Comparison of ENCODE assay signal across 41 cellular contexts in the genomic region with DNA sequence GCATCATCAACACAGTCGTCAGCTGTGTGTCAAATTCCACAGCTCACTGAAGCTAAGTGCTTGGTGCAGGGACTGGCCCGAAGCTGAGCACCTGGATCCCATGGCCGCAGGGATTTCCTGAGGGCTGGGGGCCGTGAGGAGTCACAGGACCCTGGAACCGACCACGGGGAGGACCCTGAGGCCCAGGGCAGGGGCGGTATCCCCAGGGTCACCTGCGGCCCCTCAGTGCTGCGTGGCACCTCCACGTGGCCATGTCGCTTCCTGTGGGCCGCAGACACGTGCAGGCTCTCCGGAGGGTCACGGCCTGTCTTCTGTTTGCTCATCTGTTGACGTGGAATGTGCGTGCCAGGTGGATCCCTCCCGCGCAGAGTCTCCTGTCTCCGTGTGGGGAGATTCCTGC. TPM values are rescaled to one million over a fixed set of nuclear protein-coding genes. Genes with fewer than 3 reads are reported as not detected.
"Had no signal": no experiment of that assay in that cellular context is flagged by ENCODE, and none has a peak within 500 bp of the region (broad histone marks: within the 10 kb centered on the region; RNA-seq: fewer than 3 reads in every experiment).

No MANE protein-coding gene starts in this region.

- DNase-seq: activated effector memory CD4-positive, alpha-beta T cell treated with anti-CD3 and anti-CD28 coated beads, Interleukin-2, amount 50 U/mL, for 16 hours; activated effector memory CD4-positive, alpha-beta T cell treated with Interleukin-2 at 50 U/mL for 16 hours; activated gamma-delta T cell; activated gamma-delta T cell treated with Interleukin-2 at 50 U/mL for 16 hours; activated naive CD4-positive, alpha-beta T cell; activated naive CD4-positive, alpha-beta T cell treated with anti-CD3 and anti-CD28 coated beads for 36 hours; activated naive CD4-positive, alpha-beta T cell treated with anti-CD3 and anti-CD28 coated beads, Interleukin-2, amount 10 ng/mL, durations not matched to agents 7 days and 5 days; activated naive CD4-positive, alpha-beta T cell treated with anti-CD3 and anti-CD28 coated beads, Interleukin-2, amount 50 U/mL, for 16 hours; activated naive CD4-positive, alpha-beta T cell treated with Interleukin-2 at 50 U/mL for 16 hours; activated naive CD8-positive, alpha-beta T cell treated with anti-CD3 and anti-CD28 coated beads for 36 hours; activated naive CD8-positive, alpha-beta T cell treated with anti-CD3 and anti-CD28 coated beads, Interleukin-2, amount 10 ng/mL, durations not matched to agents 7 days and 5 days; activated naive CD8-positive, alpha-beta T cell treated with anti-CD3 and anti-CD28 coated beads, Interleukin-2, amount 50 U/mL, for 24 hours; activated T-cell treated with anti-CD3 and anti-CD28 coated beads for 4 hours; activated T-cell treated with anti-CD3 and anti-CD28 coated beads, Interleukin-2, amount 50 U/mL, for 1 hour; activated T-cell treated with anti-CD3 and anti-CD28 coated beads, Interleukin-2, amount 50 U/mL, for 24 hours; activated T-cell treated with anti-CD3 and anti-CD28 coated beads, Interleukin-2, amount 50 U/mL, for 4 hours; activated T-cell treated with anti-CD3 and anti-CD28 coated beads, Interleukin-2, amount 50 U/mL, for 48 hours; adrenal gland; amniotic stem cell; amygdala; anterior cingulate cortex; body of pancreas; brain microvascular endothelial cell; caudate nucleus; central memory CD4-positive, alpha-beta T cell had no signal

- H3K9me3 ChIP-seq: adrenal gland, ascending aorta, body of pancreas, breast epithelium had no signal

- H3K27ac Mint-ChIP-seq: activated naive CD4-positive, alpha-beta T cell treated with anti-CD3 and anti-CD28 coated beads for 36 hours; activated naive CD4-positive, alpha-beta T cell treated with anti-CD3 and anti-CD28 coated beads, Interleukin-2, amount 10 ng/mL, durations not matched to agents 7 days and 5 days; activated naive CD4-positive, alpha-beta T cell treated with anti-CD3 and anti-CD28 coated beads, Interleukin-2, amount 50 U/mL, for 24 hours; activated naive CD8-positive, alpha-beta T cell; activated naive CD8-positive, alpha-beta T cell treated with anti-CD3 and anti-CD28 coated beads for 36 hours; activated naive CD8-positive, alpha-beta T cell treated with anti-CD3 and anti-CD28 coated beads, Interleukin-2, amount 10 ng/mL, durations not matched to agents 7 days and 5 days; activated naive CD8-positive, alpha-beta T cell treated with anti-CD3 and anti-CD28 coated beads, Interleukin-2, amount 50 U/mL, for 24 hours; activated T-cell treated with anti-CD3 and anti-CD28 coated beads, Interleukin-2, amount 50 U/mL, for 24 hours; activated T-helper 1 cell treated with anti-CD3 and anti-CD28 coated beads, Interleukin-12 subunit alpha, Interleukin-12 subunit beta, Interleukin-2, Interleukin-4 antibody, amounts not matched to agents 30 ng/mL and 10 ng/mL and 1 ng/mL, durations not matched to agents 14 hours and 24 hours and 36 hours; activated T-helper 17 cell treated with anti-CD3 and anti-CD28 coated beads, Interleukin-2, amount 50 U/mL, for 72 hours; activated T-helper 2 cell treated with anti-CD3 and anti-CD28 coated beads, Interferon-gamma antibody, Interleukin-2, Interleukin-4, amounts not matched to agents 10 μg/mL and 5 μg/mL and 100 μg/mL, durations not matched to agents 14 hours and 24 hours and 36 hours; brain had no signal

- H3K36me3 Mint-ChIP-seq: activated naive CD4-positive, alpha-beta T cell treated with anti-CD3 and anti-CD28 coated beads, Interleukin-2, amount 10 ng/mL, durations not matched to agents 7 days and 5 days; activated naive CD4-positive, alpha-beta T cell treated with anti-CD3 and anti-CD28 coated beads, Interleukin-2, amount 50 U/mL, for 24 hours; activated naive CD4-positive, alpha-beta T cell treated with anti-CD3 and anti-CD28 coated beads, Interleukin-2, amount 50 U/mL, for 72 hours; activated naive CD8-positive, alpha-beta T cell; activated naive CD8-positive, alpha-beta T cell treated with anti-CD3 and anti-CD28 coated beads for 36 hours; activated naive CD8-positive, alpha-beta T cell treated with anti-CD3 and anti-CD28 coated beads, Interleukin-2, amount 10 ng/mL, durations not matched to agents 7 days and 5 days had no signal

- H3K27me3 Mint-ChIP-seq: activated naive CD4-positive, alpha-beta T cell treated with anti-CD3 and anti-CD28 coated beads, Interleukin-2, amount 10 ng/mL, durations not matched to agents 7 days and 5 days; activated naive CD4-positive, alpha-beta T cell treated with anti-CD3 and anti-CD28 coated beads, Interleukin-2, amount 50 U/mL, for 24 hours; activated naive CD8-positive, alpha-beta T cell; activated naive CD8-positive, alpha-beta T cell treated with anti-CD3 and anti-CD28 coated beads for 36 hours; activated naive CD8-positive, alpha-beta T cell treated with anti-CD3 and anti-CD28 coated beads, Interleukin-2, amount 10 ng/mL, durations not matched to agents 7 days and 5 days; activated naive CD8-positive, alpha-beta T cell treated with anti-CD3 and anti-CD28 coated beads, Interleukin-2, amount 50 U/mL, for 24 hours; activated T-cell treated with anti-CD3 and anti-CD28 coated beads, Interleukin-2, amount 50 U/mL, for 24 hours; activated T-helper 17 cell treated with anti-CD3 and anti-CD28 coated beads, Interleukin-2, amount 50 U/mL, for 72 hours; central memory CD8-positive, alpha-beta T cell had no signal

- H3K9me3 Mint-ChIP-seq: activated naive CD4-positive, alpha-beta T cell treated with anti-CD3 and anti-CD28 coated beads for 36 hours; activated naive CD4-positive, alpha-beta T cell treated with anti-CD3 and anti-CD28 coated beads, Interleukin-2, amount 10 ng/mL, durations not matched to agents 7 days and 5 days; activated naive CD4-positive, alpha-beta T cell treated with anti-CD3 and anti-CD28 coated beads, Interleukin-2, amount 50 U/mL, for 24 hours; activated naive CD4-positive, alpha-beta T cell treated with anti-CD3 and anti-CD28 coated beads, Interleukin-2, amount 50 U/mL, for 72 hours; activated naive CD8-positive, alpha-beta T cell treated with anti-CD3 and anti-CD28 coated beads for 36 hours; activated naive CD8-positive, alpha-beta T cell treated with anti-CD3 and anti-CD28 coated beads, Interleukin-2, amount 10 ng/mL, durations not matched to agents 7 days and 5 days; activated naive CD8-positive, alpha-beta T cell treated with anti-CD3 and anti-CD28 coated beads, Interleukin-2, amount 50 U/mL, for 24 hours; activated T-cell treated with anti-CD3 and anti-CD28 coated beads, Interleukin-2, amount 50 U/mL, for 24 hours; activated T-cell treated with anti-CD3 and anti-CD28 coated beads, Interleukin-2, amount 50 U/mL, for 4 hours; activated T-helper 1 cell treated with anti-CD3 and anti-CD28 coated beads, Interleukin-12 subunit alpha, Interleukin-12 subunit beta, Interleukin-2, Interleukin-4 antibody, amounts not matched to agents 30 ng/mL and 10 ng/mL and 1 ng/mL, durations not matched to agents 14 hours and 24 hours and 36 hours; activated T-helper 17 cell treated with anti-CD3 and anti-CD28 coated beads, Interleukin-2, amount 50 U/mL, for 72 hours; activated T-helper 2 cell treated with anti-CD3 and anti-CD28 coated beads, Interferon-gamma antibody, Interleukin-2, Interleukin-4, amounts not matched to agents 10 μg/mL and 5 μg/mL and 100 μg/mL, durations not matched to agents 14 hours and 24 hours and 36 hours; brain; central memory CD8-positive, alpha-beta T cell had no signal

- H3K36me3 ChIP-seq: brain microvascular endothelial cell, breast epithelium, cardiac muscle cell had no signal

- ATAC-seq: activated naive CD4-positive, alpha-beta T cell treated with anti-CD3 and anti-CD28 coated beads, Interleukin-2, amount 50 U/mL, for 72 hours; activated naive CD8-positive, alpha-beta T cell treated with anti-CD3 and anti-CD28 coated beads, Interleukin-2, amount 50 U/mL, for 24 hours; activated T-cell treated with anti-CD3 and anti-CD28 coated beads, Interleukin-2, amount 50 U/mL, for 4 hours; activated T-helper 17 cell treated with anti-CD3 and anti-CD28 coated beads, Interleukin-2, amount 50 U/mL, for 72 hours; body of pancreas had no signal

- H3K4me1 Mint-ChIP-seq: activated naive CD4-positive, alpha-beta T cell treated with anti-CD3 and anti-CD28 coated beads, Interleukin-2, amount 10 ng/mL, durations not matched to agents 7 days and 5 days; activated naive CD4-positive, alpha-beta T cell treated with anti-CD3 and anti-CD28 coated beads, Interleukin-2, amount 50 U/mL, for 24 hours; activated naive CD8-positive, alpha-beta T cell treated with anti-CD3 and anti-CD28 coated beads for 36 hours; activated naive CD8-positive, alpha-beta T cell treated with anti-CD3 and anti-CD28 coated beads, Interleukin-2, amount 10 ng/mL, durations not matched to agents 7 days and 5 days; activated naive CD8-positive, alpha-beta T cell treated with anti-CD3 and anti-CD28 coated beads, Interleukin-2, amount 50 U/mL, for 24 hours; activated T-helper 17 cell treated with anti-CD3 and anti-CD28 coated beads, Interleukin-2, amount 50 U/mL, for 72 hours; central memory CD8-positive, alpha-beta T cell had no signal

- H3K4me1 ChIP-seq: adrenal gland, ascending aorta, body of pancreas, breast epithelium had no signal

- H3K27ac ChIP-seq: adrenal gland, ascending aorta, body of pancreas, brain microvascular endothelial cell, breast epithelium, cardiac muscle cell had no signal

- H3K4me3 Mint-ChIP-seq: activated naive CD4-positive, alpha-beta T cell treated with anti-CD3 and anti-CD28 coated beads for 36 hours; activated naive CD4-positive, alpha-beta T cell treated with anti-CD3 and anti-CD28 coated beads, Interleukin-2, amount 10 ng/mL, durations not matched to agents 7 days and 5 days; activated naive CD4-positive, alpha-beta T cell treated with anti-CD3 and anti-CD28 coated beads, Interleukin-2, amount 50 U/mL, for 24 hours; activated naive CD8-positive, alpha-beta T cell; activated naive CD8-positive, alpha-beta T cell treated with anti-CD3 and anti-CD28 coated beads for 36 hours; activated naive CD8-positive, alpha-beta T cell treated with anti-CD3 and anti-CD28 coated beads, Interleukin-2, amount 10 ng/mL, durations not matched to agents 7 days and 5 days; activated naive CD8-positive, alpha-beta T cell treated with anti-CD3 and anti-CD28 coated beads, Interleukin-2, amount 50 U/mL, for 24 hours; activated T-cell treated with anti-CD3 and anti-CD28 coated beads, Interleukin-2, amount 50 U/mL, for 24 hours; activated T-cell treated with anti-CD3 and anti-CD28 coated beads, Interleukin-2, amount 50 U/mL, for 4 hours; activated T-helper 1 cell treated with anti-CD3 and anti-CD28 coated beads, Interleukin-12 subunit alpha, Interleukin-12 subunit beta, Interleukin-2, Interleukin-4 antibody, amounts not matched to agents 30 ng/mL and 10 ng/mL and 1 ng/mL, durations not matched to agents 14 hours and 24 hours and 36 hours; activated T-helper 17 cell treated with anti-CD3 and anti-CD28 coated beads, Interleukin-2, amount 50 U/mL, for 72 hours; brain; central memory CD8-positive, alpha-beta T cell had no signal

- H3K4me3 ChIP-seq: adrenal gland, ascending aorta, body of pancreas, breast epithelium, cardiac muscle cell had no signal

- H3K27me3 ChIP-seq: adrenal gland, ascending aorta, body of pancreas, brain microvascular endothelial cell, breast epithelium, cardiac muscle cell had no signal

RNA-seq across cellular contexts. Expression of gene NKX6-2, which starts 53.4 kb away (rescaled TPM):
- total RNA-seq: activated naive CD4-positive, alpha-beta T cell treated with anti-CD3 and anti-CD28 coated beads for 36 hours; activated naive CD4-positive, alpha-beta T cell treated with anti-CD3 and anti-CD28 coated beads, Interleukin-2, amount 50 U/mL, for 72 hours; activated naive CD8-positive, alpha-beta T cell treated with anti-CD3 and anti-CD28 coated beads for 36 hours; activated naive CD8-positive, alpha-beta T cell treated with anti-CD3 and anti-CD28 coated beads, Interleukin-2, amount 10 ng/mL, durations not matched to agents 7 days and 5 days; activated T-cell treated with anti-CD3 and anti-CD28 coated beads, Interleukin-2, amount 50 U/mL, for 4 hours; activated T-helper 1 cell treated with anti-CD3 and anti-CD28 coated beads, Interleukin-12 subunit alpha, Interleukin-12 subunit beta, Interleukin-2, Interleukin-4 antibody, amounts not matched to agents 30 ng/mL and 10 ng/mL and 1 ng/mL, durations not matched to agents 14 hours and 24 hours and 36 hours; activated T-helper 17 cell treated with anti-CD3 and anti-CD28 coated beads, Interleukin-2, amount 50 U/mL, for 72 hours; activated T-helper 2 cell treated with anti-CD3 and anti-CD28 coated beads, Interferon-gamma antibody, Interleukin-2, Interleukin-4, amounts not matched to agents 10 μg/mL and 5 μg/mL and 100 μg/mL, durations not matched to agents 14 hours and 24 hours and 36 hours; adrenal gland; ascending aorta; astrocyte; breast epithelium; bronchial epithelial cell; cardiac septum; cerebellum; chondrocyte had no signal
